ENCODE assay signal across 9 cellular contexts in genomic region chr3:31979006-31979697, GRCh38. TPM values are rescaled to one million over a fixed set of nuclear protein-coding genes. Genes with fewer than 3 reads are reported as not detected.
DNase-seq lines count a peak whose midpoint lies in the region; ATAC-seq, FAIRE-seq and TF ChIP-seq lines count a peak whose summit lies in the region.
"Had no signal": no experiment of that assay in that cellular context is flagged by ENCODE, and none has a peak within 500 bp of the region (broad histone marks: within the 10 kb centered on the region; RNA-seq: fewer than 3 reads in every experiment).

No MANE protein-coding gene starts in this region.

- no peaks in the 10 kb centered on the region for H3K9me3 Mint-ChIP-seq in T-helper 1 cell treated with Interleukin-12 subunit alpha and Interleukin-12 subunit beta and Interleukin-4 antibody, amounts not matched to agents 30 μg/mL and 1 μg/mL, for 36 hours

- peak overlapping the region; percentile 42 for H3K27ac Mint-ChIP-seq in T-helper 1 cell treated with Interleukin-12 subunit alpha and Interleukin-12 subunit beta and Interleukin-4 antibody, amounts not matched to agents 30 μg/mL and 1 μg/mL, for 36 hours

- TF ChIP-seq CTCF in GM10248 (IDR thresholded peaks at IDR 0.05; ENCODE audit: control extremely low read depth, extremely low read depth, low read depth, missing control alignments) (no peak), kidney (IDR thresholded peaks at IDR 0.05; ENCODE audit: borderline replicate concordance, extremely low read depth, insufficient read depth) (no peak)

- H2AFZ ChIP-seq in neuronal stem cell (ENCODE audit: low read length): no peak overlapping the region

- H3K27me3 ChIP-seq in neuronal stem cell (ENCODE audit: control insufficient read depth in 3 of 3, insufficient read depth in 3 of 3, low read depth in 1 of 3, low read length in 3 of 3): peaks cover 0 to 44% (median 8%) of the 10 kb centered on the region in 3 experiments

- no peaks in the 10 kb centered on the region for H3K36me3 ChIP-seq in kidney (ENCODE audit: control insufficient read depth in 1 of 2, insufficient read depth in 2 of 2, low read length in 2 of 2)
- H3K36me3 ChIP-seq in neuronal stem cell (replicated peaks in 1 of 2; ENCODE audit: control insufficient read depth in 2 of 2, insufficient read depth in 2 of 2, low read length in 2 of 2): no peaks in the 10 kb centered on the region

- H3K4me3 ChIP-seq in kidney (ENCODE audit: low read length in 2 of 2) (peak overlapping the region; percentile 61 to 88), neuronal stem cell (ENCODE audit: low read length in 2 of 2) (no peak overlapping the region)

- H3K9me3 ChIP-seq in kidney (ENCODE audit: control insufficient read depth in 1 of 2, low read length in 2 of 2): no peaks in the 10 kb centered on the region
- no peaks in the 10 kb centered on the region for H3K9me3 ChIP-seq in neuronal stem cell (replicated peaks in 1 of 2; ENCODE audit: control insufficient read depth in 2 of 2, insufficient read depth in 1 of 2, low read depth in 1 of 2, low read length in 2 of 2)

- H2BK5ac ChIP-seq in neuronal stem cell (ENCODE audit: low read length): no peak overlapping the region

- no peaks in the 10 kb centered on the region for H3K36me3 Mint-ChIP-seq in T-helper 1 cell treated with Interleukin-12 subunit alpha and Interleukin-12 subunit beta and Interleukin-4 antibody, amounts not matched to agents 30 μg/mL and 1 μg/mL, for 36 hours (ENCODE audit: low read depth)

- DNase-seq in GM10248 (ENCODE audit: extremely low spot score) (peak; percentile 49), kidney (no peak), neuronal stem cell (ENCODE audit: low spot score) (no peak), ecto neural progenitor cell (ENCODE audit: low spot score) (no peak), NCI-H1048 (lab: John Stamatoyannopoulos, UW) (no peak), hypothalamus (lab: John Stamatoyannopoulos, UW) (no peak)
- DNase-seq: activated CD4-positive, alpha-beta T cell treated with anti-CD3 and anti-CD28 coated beads, Interleukin-2, amount 50 U/mL, for 1 hour had no signal

- ATAC-seq in GM21723 (IDR thresholded peaks at IDR 0.05; ENCODE audit: unreplicated experiment): peak; percentile 66

- H4K8ac ChIP-seq in neuronal stem cell (ENCODE audit: low read depth, low read length): no peak overlapping the region

- H3K18ac ChIP-seq in neuronal stem cell (ENCODE audit: low read length): no peak overlapping the region

- no peak overlapping the region for H2BK15ac ChIP-seq in neuronal stem cell (ENCODE audit: low read length)

- H3K4ac ChIP-seq in neuronal stem cell (ENCODE audit: low read length): no peak overlapping the region

- H3K27me3 Mint-ChIP-seq in T-helper 1 cell treated with Interleukin-12 subunit alpha and Interleukin-12 subunit beta and Interleukin-4 antibody, amounts not matched to agents 30 μg/mL and 1 μg/mL, for 36 hours (ENCODE audit: low read depth): peaks cover 25% of the 10 kb centered on the region

- H3K27ac ChIP-seq in kidney (ENCODE audit: low read depth in 2 of 2, low read length in 2 of 2) (no peak overlapping the region), neuronal stem cell (replicated peaks; ENCODE audit: low read length) (no peak overlapping the region)

- no peaks in the 10 kb centered on the region for H3K79me1 ChIP-seq in neuronal stem cell (ENCODE audit: low read depth, low read length)

- H2AK5ac ChIP-seq in neuronal stem cell (ENCODE audit: low read depth, low read length): no peak overlapping the region

- H3K14ac ChIP-seq in neuronal stem cell (ENCODE audit: low read length): no peak overlapping the region

- intact Hi-C loops in kidney (cut with DNase I): no loop called here

- FAIRE-seq in kidney (lab: Jason Lieb, UNC): no peak

- peak overlapping the region; percentile 66 for H3K4me3 Mint-ChIP-seq in T-helper 1 cell treated with Interleukin-12 subunit alpha and Interleukin-12 subunit beta and Interleukin-4 antibody, amounts not matched to agents 30 μg/mL and 1 μg/mL, for 36 hours

- no peak overlapping the region for H2BK12ac ChIP-seq in neuronal stem cell (ENCODE audit: low read length)

- H3K4me1 ChIP-seq in kidney (ENCODE audit: control insufficient read depth in 1 of 2, insufficient read depth in 1 of 2, low read depth in 1 of 2, low read length in 2 of 2): peaks cover 5 to 16% of the 10 kb centered on the region in 2 donors
- H3K4me1 ChIP-seq in neuronal stem cell (ENCODE audit: control insufficient read depth in 2 of 2, insufficient read depth in 1 of 2, low read depth in 1 of 2, low read length in 2 of 2): peaks cover 0 to 11% of the 10 kb centered on the region in 2 donors

- H3K4me2 ChIP-seq in neuronal stem cell (ENCODE audit: insufficient read depth, low read length, poor library complexity, severe bottlenecking): no peak overlapping the region

- POLR2A ChIA-PET in GM10248 (lab: Yijun Ruan, JAX): no interaction called here

- WGBS in neuronal stem cell (ENCODE audit: extremely low coverage in 2 of 2, insufficient read length in 2 of 2, insufficient replicate concordance in 1 of 2), 2 donors: 100% methylated on average over 1 of the region's 5 CpGs; no CpG with 5 or more reads in 1 of the 2 donors

- no peak overlapping the region for H4K91ac ChIP-seq in neuronal stem cell (ENCODE audit: low read depth, low read length, poor library complexity)

- H3K9ac ChIP-seq in kidney (ENCODE audit: low read length in 2 of 2) (no peak overlapping the region), neuronal stem cell (ENCODE audit: low read depth, low read length, poor library complexity) (no peak overlapping the region)

- H3K4me1 Mint-ChIP-seq in T-helper 1 cell treated with Interleukin-12 subunit alpha and Interleukin-12 subunit beta and Interleukin-4 antibody, amounts not matched to agents 30 μg/mL and 1 μg/mL, for 36 hours (ENCODE audit: low read depth): peaks cover 19% of the 10 kb centered on the region

- H3K23ac ChIP-seq in neuronal stem cell (ENCODE audit: low read depth, low read length, poor library complexity): no peak overlapping the region

- CTCF ChIA-PET in GM10248 (lab: Yijun Ruan, JAX): no interaction called here

- H2BK120ac ChIP-seq in neuronal stem cell (ENCODE audit: low read depth, low read length): no peak overlapping the region

RNA-seq across cellular contexts. Expression of gene OSBPL10, which starts 1.9 kb away (rescaled TPM):
- total RNA-seq in kidney: 89.3 TPM
- polyA plus RNA-seq in kidney (ENCODE audit: insufficient read depth, low read depth, low replicate concordance): 11.8 TPM
- polyA plus RNA-seq in neuronal stem cell (2013, experiment 1 of 2): 1.9 TPM
- polyA plus RNA-seq in neuronal stem cell (2013, experiment 2 of 2): 2.0 TPM

RNA-seq across cellular contexts. Expression of gene ZNF860, which starts 2.4 kb away (rescaled TPM):
- 5.9 TPM for total RNA-seq in kidney
- 0.84 TPM for polyA plus RNA-seq in kidney (ENCODE audit: insufficient read depth, low read depth, low replicate concordance)
- 0.06 TPM for polyA plus RNA-seq in neuronal stem cell (2013, experiment 1 of 2)
- polyA plus RNA-seq in neuronal stem cell (2013, experiment 2 of 2): 0.06 TPM

Comparison
In these comparisons a context has a peak if more than half of its experiments do, and no peak if none do; other contexts are left out.
1. H3K4me3 ChIP-seq: peak in kidney (2 of 2); none in neuronal stem cell (0 of 2).